ENCODE assay signal across 10 cellular contexts in the genomic region with DNA sequence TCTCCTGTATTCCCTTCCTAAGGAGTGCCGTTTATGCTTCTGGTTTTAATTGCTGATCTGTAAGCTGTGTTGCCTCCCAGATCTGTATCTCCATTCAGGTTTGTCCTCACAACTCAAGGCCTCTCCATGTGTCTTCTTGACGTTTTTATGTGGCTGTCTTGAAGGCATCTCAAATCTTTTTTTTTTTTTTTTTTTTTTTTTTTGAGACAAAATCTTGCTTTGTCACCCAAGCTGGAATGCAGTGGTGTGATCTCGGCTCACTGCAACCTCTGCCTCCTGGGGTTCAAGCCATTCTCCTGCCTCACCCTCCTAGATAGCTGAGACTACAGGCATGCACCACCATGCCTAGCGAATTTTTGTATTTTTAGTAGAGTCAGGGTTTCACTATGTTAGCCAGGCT. TPM values are rescaled to one million over a fixed set of nuclear protein-coding genes. Genes with fewer than 3 reads are reported as not detected.
DNase-seq lines count a peak whose midpoint lies in the region; TF ChIP-seq lines count a peak whose summit lies in the region.
"Not testable (repeated sequence)": the region's sequence is repeated elsewhere in the genome, so short reads cannot be mapped to it uniquely, and the experiment has no call there.
"Had no signal": no experiment of that assay in that cellular context is flagged by ENCODE, and none has a peak within 500 bp of the region (broad histone marks: within the 10 kb centered on the region; RNA-seq: fewer than 3 reads in every experiment).

No MANE protein-coding gene starts in this region.

- not testable (repeated sequence) for H2AK5ac ChIP-seq in mesenchymal stem cell (ENCODE audit: low read length, severe bottlenecking); trophoblast cell (ENCODE audit: low read length)

- peaks cover 22% of the 10 kb centered on the region for H3K4me1 Mint-ChIP-seq in HFFc6 (ENCODE audit: low read depth)
- H3K4me1 Mint-ChIP-seq in activated T-cell treated with anti-CD3 and anti-CD28 coated beads, Interleukin-2, amount 50 U/mL, for 24 hours (ENCODE audit: low read depth) = not testable (repeated sequence)

- not testable (repeated sequence) for H3K4me1 ChIP-seq in mesenchymal stem cell (ENCODE audit: control insufficient read depth, insufficient read depth, low read depth, low read length); trophoblast cell (ENCODE audit: control insufficient read depth in 1 of 2, insufficient read depth in 2 of 2, low read length in 2 of 2)

- not testable (repeated sequence) for H2AFZ ChIP-seq in mesenchymal stem cell (ENCODE audit: low read depth, low read length); trophoblast cell (ENCODE audit: insufficient read depth, low read length, poor library complexity)

- not testable (repeated sequence) for H3K4me3 ChIP-seq in cardiac fibroblast (replicated peaks in 1 of 2; ENCODE audit: low read depth in 2 of 2, low read length in 2 of 2); mesenchymal stem cell (ENCODE audit: insufficient read depth in 1 of 2, low read depth in 1 of 2, low read length in 2 of 2); trophoblast cell (ENCODE audit: low read depth, low read length)

- H3K23ac ChIP-seq in mesenchymal stem cell (ENCODE audit: low read length in 2 of 2); trophoblast cell (ENCODE audit: low read length): not testable (repeated sequence)

- not testable (repeated sequence) for H4K12ac ChIP-seq in trophoblast cell (ENCODE audit: low read depth, low read length)

- not testable (repeated sequence) for H4K8ac ChIP-seq in mesenchymal stem cell (ENCODE audit: low read length); trophoblast cell (ENCODE audit: low read depth, low read length)

- H3K79me2 ChIP-seq in trophoblast cell (ENCODE audit: control insufficient read depth, insufficient read depth, low read length, poor library complexity) = not testable (repeated sequence)

- not testable (repeated sequence) for H3K14ac ChIP-seq in mesenchymal stem cell (ENCODE audit: low read length in 2 of 2); trophoblast cell (ENCODE audit: low read length)

- not testable (repeated sequence) for H2BK5ac ChIP-seq in mesenchymal stem cell (ENCODE audit: low read depth, low read length, poor library complexity, severe bottlenecking); trophoblast cell (ENCODE audit: low read depth, low read length, poor library complexity)

- H3K18ac ChIP-seq in mesenchymal stem cell (ENCODE audit: low read depth in 1 of 2, low read length in 2 of 2); trophoblast cell (ENCODE audit: low read length): not testable (repeated sequence)

- H3K27ac ChIP-seq in mesenchymal stem cell (ENCODE audit: low read length, poor library complexity, severe bottlenecking); trophoblast cell (ENCODE audit: low read depth, low read length): not testable (repeated sequence)

- H3K36me3 Mint-ChIP-seq in HFFc6 (ENCODE audit: low read depth) = not testable (repeated sequence)
- H3K36me3 Mint-ChIP-seq in activated T-cell treated with anti-CD3 and anti-CD28 coated beads, Interleukin-2, amount 50 U/mL, for 24 hours (ENCODE audit: low read depth) = peaks cover 61% of the 10 kb centered on the region

- H3K4me3 Mint-ChIP-seq in HFFc6; activated T-cell treated with anti-CD3 and anti-CD28 coated beads, Interleukin-2, amount 50 U/mL, for 24 hours: not testable (repeated sequence)

- H2BK120ac ChIP-seq in mesenchymal stem cell (ENCODE audit: low read depth, low read length); trophoblast cell (ENCODE audit: insufficient read depth, low read length, poor library complexity): not testable (repeated sequence)

- H3K36me3 ChIP-seq in mesenchymal stem cell (ENCODE audit: control insufficient read depth in 1 of 2, insufficient read depth in 2 of 2, low read depth in 1 of 2, low read length in 2 of 2) = peaks cover 6 to 20% of the 10 kb centered on the region in 2 experiments
- not testable (repeated sequence) for H3K36me3 ChIP-seq in trophoblast cell (ENCODE audit: control insufficient read depth in 1 of 2, insufficient read depth in 2 of 2, low read length in 2 of 2)

- peak overlapping the region; percentile 73 for H3K27ac Mint-ChIP-seq in HFFc6
- H3K27ac Mint-ChIP-seq in activated T-cell treated with anti-CD3 and anti-CD28 coated beads, Interleukin-2, amount 50 U/mL, for 24 hours = peak overlapping the region; percentile 11

- WGBS in mesenchymal stem cell = 74% methylated on average over 3 of the region's 4 CpGs
- no CpG with 5 or more reads among the region's 4 CpGs for WGBS in trophoblast cell (ENCODE audit: extremely low coverage, insufficient coverage, insufficient read length)

- not testable (repeated sequence) for H3K79me1 ChIP-seq in mesenchymal stem cell (replicated peaks; ENCODE audit: low read length, poor library complexity, severe bottlenecking); trophoblast cell (ENCODE audit: low read length)

- H3K9me3 ChIP-seq in mesenchymal stem cell (ENCODE audit: control insufficient read depth, low read length); trophoblast cell (ENCODE audit: insufficient read depth, low read depth, low read length): not testable (repeated sequence)

- not testable (repeated sequence) for H3K27me3 Mint-ChIP-seq in HFFc6 (ENCODE audit: insufficient read depth); activated T-cell treated with anti-CD3 and anti-CD28 coated beads, Interleukin-2, amount 50 U/mL, for 24 hours

- not testable (repeated sequence) for H4K91ac ChIP-seq in mesenchymal stem cell (ENCODE audit: low read length); trophoblast cell (ENCODE audit: low read depth, low read length)

- DNase-seq in EL (peak; percentile 15), HFFc6 (peak; percentile 31), cardiac fibroblast (ENCODE audit: low read depth in 2 of 2) (peak; percentile 5 to 55), fibroblast of peridontal ligament (ENCODE audit: extremely low read depth) (peak; percentile 24), mesenchymal stem cell (peak; percentile 5), trophoblast cell (peak; percentile 40 to 43)
- DNase-seq in activated T-cell treated with anti-CD3 and anti-CD28 coated beads, Interleukin-2, amount 50 U/mL, for 24 hours = not testable (repeated sequence)

- H2BK15ac ChIP-seq in mesenchymal stem cell (ENCODE audit: low read depth, poor library complexity, severe bottlenecking) = not testable (repeated sequence)

- H3K4ac ChIP-seq in mesenchymal stem cell (ENCODE audit: low read depth in 1 of 2, low read length in 2 of 2); trophoblast cell (ENCODE audit: low read depth, low read length): not testable (repeated sequence)

- not testable (repeated sequence) for H3K9me3 Mint-ChIP-seq in HFFc6; activated T-cell treated with anti-CD3 and anti-CD28 coated beads, Interleukin-2, amount 50 U/mL, for 24 hours

- not testable (repeated sequence) for H2BK12ac ChIP-seq in mesenchymal stem cell (ENCODE audit: low read length in 2 of 2); trophoblast cell (ENCODE audit: low read length)

- not testable (repeated sequence) for H3K27me3 ChIP-seq in mesenchymal stem cell (ENCODE audit: control insufficient read depth in 1 of 2, insufficient read depth in 1 of 2, low read length in 2 of 2); trophoblast cell (ENCODE audit: insufficient read depth, low read length)

- H3K9ac ChIP-seq in mesenchymal stem cell (ENCODE audit: low read length); trophoblast cell (ENCODE audit: low read length): not testable (repeated sequence)

- not testable (repeated sequence) for TF ChIP-seq CTCF in HFFc6 (IDR thresholded peaks at IDR 0.05); cardiac fibroblast (IDR thresholded peaks at IDR 0.05; ENCODE audit: low read depth, low read length)

- not testable (repeated sequence) for H3K4me2 ChIP-seq in mesenchymal stem cell (ENCODE audit: low read length, poor library complexity, severe bottlenecking); trophoblast cell (ENCODE audit: low read length)

RNA-seq across cellular contexts. Expression of a gene that starts 13.9 kb away (rescaled TPM):
- 10 to 100 TPM; 50.0 to 65.2 (median 59.6) TPM for total RNA-seq in HFFc6 (2021; fragmentation: NEBNext Ultra II Directional; extraction: Animal tissue kit (Norgen Biotek cat#: 25700))
- 26.1 TPM for polyA plus RNA-seq in mesenchymal stem cell (2013, experiment 1 of 2)
- polyA plus RNA-seq in mesenchymal stem cell (2013, experiment 2 of 2) = 27.1 TPM
- polyA plus RNA-seq in trophoblast cell (2013) = 30.7 and 31.8 TPM in 2 replicates

RNA-seq across cellular contexts. Expression of a gene that starts 51.0 kb away (rescaled TPM):
- total RNA-seq in HFFc6 (2021; fragmentation: NEBNext Ultra II Directional; extraction: Animal tissue kit (Norgen Biotek cat#: 25700)) = under 1 TPM in 2 of 6 experiments, not detected in 4; 0.05 to 0.07 TPM
- 0.01 TPM for polyA plus RNA-seq in mesenchymal stem cell (2013, experiment 1 of 2)
- 0.03 TPM for polyA plus RNA-seq in mesenchymal stem cell (2013, experiment 2 of 2)
- 0.03 and 0.04 TPM in 2 replicates for polyA plus RNA-seq in trophoblast cell (2013)
- total RNA-seq: H7, SK-MEL-5 had no signal
- polyA plus RNA-seq: CD8-positive, alpha-beta memory T cell had no signal
